In the genomic region with DNA sequence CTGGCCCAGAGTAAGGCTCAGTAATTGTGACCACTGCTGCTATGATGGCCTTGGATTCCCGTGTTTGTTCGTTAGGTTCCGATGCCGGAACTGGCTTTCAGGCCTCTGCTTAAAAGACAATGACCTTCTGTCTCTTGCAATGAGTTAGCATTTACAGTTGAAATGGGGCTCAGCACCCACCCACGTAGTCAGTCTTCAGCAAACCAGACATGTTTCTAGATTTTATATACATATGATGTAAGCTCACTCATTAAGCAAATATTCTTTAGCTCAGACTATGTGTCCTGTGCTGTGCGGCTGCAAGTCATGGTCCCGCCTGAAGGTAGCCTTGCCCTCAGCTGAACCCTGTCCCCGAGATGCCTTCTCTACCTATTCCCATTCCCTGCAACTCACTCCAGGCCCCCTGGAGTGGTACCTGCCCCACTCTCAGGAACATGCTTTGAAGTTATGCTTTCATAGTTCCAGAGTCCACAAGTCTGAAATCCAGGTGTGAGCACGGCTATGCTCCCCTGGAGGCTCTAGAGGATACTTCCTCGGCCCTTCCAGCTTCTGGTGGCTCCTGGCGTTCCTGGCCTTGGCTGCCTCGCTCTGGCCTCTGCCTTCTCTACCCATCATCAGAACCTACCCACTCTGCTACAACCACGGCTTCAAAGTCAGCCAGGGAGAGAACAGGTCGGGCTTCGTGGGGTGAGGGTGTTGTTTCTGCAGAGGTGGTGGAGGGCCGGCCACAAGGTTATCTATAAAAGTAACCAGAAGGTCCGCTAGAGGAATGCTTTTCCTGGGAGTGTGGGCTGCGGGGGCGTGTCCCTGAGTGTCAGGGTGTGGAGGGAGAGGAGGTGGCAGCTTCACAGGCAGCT, we compare ENCODE assay signal across 1 cellular context.
TF ChIP-seq lines count a peak whose summit lies in the region.

No MANE protein-coding gene starts in this region.

TF ChIP-seq in HepG2, 621 proteins besides CTCF, POLR2A, EP300 and RAD21 (continued from another document and continues in another):
- TF ChIP-seq, protein P1, sequence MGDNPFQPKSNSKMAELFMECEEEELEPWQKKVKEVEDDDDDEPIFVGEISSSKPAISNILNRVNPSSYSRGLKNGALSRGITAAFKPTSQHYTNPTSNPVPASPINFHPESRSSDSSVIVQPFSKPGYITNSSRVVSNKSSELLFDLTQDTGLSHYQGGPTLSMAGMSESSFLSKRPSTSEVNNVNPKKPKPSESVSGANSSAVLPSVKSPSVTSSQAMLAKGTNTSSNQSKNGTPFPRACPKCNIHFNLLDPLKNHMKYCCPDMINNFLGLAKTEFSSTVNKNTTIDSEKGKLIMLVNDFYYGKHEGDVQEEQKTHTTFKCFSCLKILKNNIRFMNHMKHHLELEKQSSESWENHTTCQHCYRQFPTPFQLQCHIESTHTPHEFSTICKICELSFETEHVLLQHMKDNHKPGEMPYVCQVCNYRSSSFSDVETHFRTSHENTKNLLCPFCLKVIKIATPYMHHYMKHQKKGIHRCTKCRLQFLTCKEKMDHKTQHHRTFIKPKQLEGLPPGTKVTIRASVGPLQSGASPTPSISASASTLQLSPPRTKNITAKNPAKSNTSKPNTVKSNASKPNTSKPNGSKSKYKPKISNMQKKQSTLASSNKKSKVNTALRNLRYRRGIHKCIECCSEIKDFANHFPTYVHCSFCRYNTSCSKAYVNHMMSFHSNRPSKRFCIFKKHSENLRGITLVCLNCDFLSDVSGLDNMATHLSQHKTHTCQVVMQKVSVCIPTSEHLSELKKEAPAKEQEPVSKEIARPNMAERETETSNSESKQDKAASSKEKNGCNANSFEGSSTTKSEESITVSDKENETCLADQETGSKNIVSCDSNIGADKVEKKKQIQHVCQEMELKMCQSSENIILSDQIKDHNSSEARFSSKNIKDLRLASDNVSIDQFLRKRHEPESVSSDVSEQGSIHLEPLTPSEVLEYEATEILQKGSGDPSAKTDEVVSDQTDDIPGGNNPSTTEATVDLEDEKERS (CRISPR knock-in tag; IDR thresholded peaks at IDR 0.05): no peak
- TF ChIP-seq ZNF160 (CRISPR knock-in tag; IDR thresholded peaks at IDR 0.05): no peak
- TF ChIP-seq RFX1 (IDR thresholded peaks at IDR 0.05): no peak
- TF ChIP-seq SIX4 (CRISPR knock-in tag; IDR thresholded peaks at IDR 0.05): no peak
- TF ChIP-seq ZBTB7B (CRISPR knock-in tag; IDR thresholded peaks at IDR 0.05): peak; percentile 29; the same call in 1 of the 2 replicates
- no peak for TF ChIP-seq ZBTB2 (CRISPR knock-in tag; IDR thresholded peaks at IDR 0.05; ENCODE audit: low read depth)
- no peak for TF ChIP-seq ZNF839 (CRISPR knock-in tag; IDR thresholded peaks at IDR 0.05; ENCODE audit: borderline replicate concordance)
- TF ChIP-seq GPN1 (CRISPR knock-in tag; IDR thresholded peaks at IDR 0.05; ENCODE audit: borderline replicate concordance): no peak
- no peak for TF ChIP-seq ZNF101 (CRISPR knock-in tag; IDR thresholded peaks at IDR 0.05; ENCODE audit: borderline replicate concordance, low read depth)
- no peak; the same call in 1 of the 2 replicates for TF ChIP-seq TBX2 (CRISPR knock-in tag; IDR thresholded peaks at IDR 0.05; ENCODE audit: borderline replicate concordance)
- no peak for TF ChIP-seq ZNF547 (CRISPR knock-in tag; IDR thresholded peaks at IDR 0.05)
- TF ChIP-seq ZBTB43 (CRISPR knock-in tag; conservative IDR thresholded peaks at IDR 0.05): no peak
- no peak for TF ChIP-seq GMEB2 (CRISPR knock-in tag; IDR thresholded peaks at IDR 0.05; ENCODE audit: low read depth)
- no peak for TF ChIP-seq ZXDC (CRISPR knock-in tag; IDR thresholded peaks at IDR 0.05)
- 0 out of 2 replicates have a peak, but pooled peaks have one; percentile 39 for TF ChIP-seq DZIP1 (CRISPR knock-in tag; IDR thresholded peaks at IDR 0.05)
- TF ChIP-seq ZNF788 (CRISPR knock-in tag; IDR thresholded peaks at IDR 0.05; ENCODE audit: borderline replicate concordance): 0 out of 2 replicates have a peak, but pooled peaks have one; percentile 6
- no peak for TF ChIP-seq ZNF232 (CRISPR knock-in tag; IDR thresholded peaks at IDR 0.05; ENCODE audit: borderline replicate concordance)
- no peak for TF ChIP-seq MIER2 (CRISPR knock-in tag; IDR thresholded peaks at IDR 0.05)
- no peak for TF ChIP-seq SIN3A (IDR thresholded peaks at IDR 0.05; ENCODE audit: borderline replicate concordance, low read depth, low read length)
- no peak for TF ChIP-seq ATF7 (IDR thresholded peaks at IDR 0.05)
- no peak for TF ChIP-seq ATF7 (CRISPR knock-in tag; IDR thresholded peaks at IDR 0.05)
- TF ChIP-seq MAZ (IDR thresholded peaks at IDR 0.05; ENCODE audit: borderline replicate concordance, low read depth, low read length): no peak
- TF ChIP-seq MAZ (CRISPR knock-in tag; IDR thresholded peaks at IDR 0.05; ENCODE audit: low read depth): no peak
- no peak for TF ChIP-seq HOXA9 (CRISPR knock-in tag; IDR thresholded peaks at IDR 0.05; ENCODE audit: borderline replicate concordance)
- TF ChIP-seq, protein P2, sequence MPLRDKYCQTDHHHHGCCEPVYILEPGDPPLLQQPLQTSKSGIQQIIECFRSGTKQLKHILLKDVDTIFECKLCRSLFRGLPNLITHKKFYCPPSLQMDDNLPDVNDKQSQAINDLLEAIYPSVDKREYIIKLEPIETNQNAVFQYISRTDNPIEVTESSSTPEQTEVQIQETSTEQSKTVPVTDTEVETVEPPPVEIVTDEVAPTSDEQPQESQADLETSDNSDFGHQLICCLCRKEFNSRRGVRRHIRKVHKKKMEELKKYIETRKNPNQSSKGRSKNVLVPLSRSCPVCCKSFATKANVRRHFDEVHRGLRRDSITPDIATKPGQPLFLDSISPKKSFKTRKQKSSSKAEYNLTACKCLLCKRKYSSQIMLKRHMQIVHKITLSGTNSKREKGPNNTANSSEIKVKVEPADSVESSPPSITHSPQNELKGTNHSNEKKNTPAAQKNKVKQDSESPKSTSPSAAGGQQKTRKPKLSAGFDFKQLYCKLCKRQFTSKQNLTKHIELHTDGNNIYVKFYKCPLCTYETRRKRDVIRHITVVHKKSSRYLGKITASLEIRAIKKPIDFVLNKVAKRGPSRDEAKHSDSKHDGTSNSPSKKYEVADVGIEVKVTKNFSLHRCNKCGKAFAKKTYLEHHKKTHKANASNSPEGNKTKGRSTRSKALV (CRISPR knock-in tag; IDR thresholded peaks at IDR 0.05): no peak
- peak; percentile 77 for TF ChIP-seq RARA (CRISPR knock-in tag; IDR thresholded peaks at IDR 0.05)
- TF ChIP-seq ZNF34 (CRISPR knock-in tag; IDR thresholded peaks at IDR 0.05; ENCODE audit: borderline replicate concordance): no peak
- 0 out of 2 replicates have a peak, but pooled peaks have one; percentile 17 for TF ChIP-seq HMG20A (CRISPR knock-in tag; IDR thresholded peaks at IDR 0.05; ENCODE audit: borderline replicate concordance)
- no peak for TF ChIP-seq IKZF5 (CRISPR knock-in tag; IDR thresholded peaks at IDR 0.05)
- no peak for TF ChIP-seq KDM4B (CRISPR knock-in tag; IDR thresholded peaks at IDR 0.05)
- no peak for TF ChIP-seq CREB3 (CRISPR knock-in tag; IDR thresholded peaks at IDR 0.05)
- TF ChIP-seq ATF5 (CRISPR knock-in tag; IDR thresholded peaks at IDR 0.05; ENCODE audit: low read depth): no peak
